ENCODE assay signal across 10 cellular contexts in the genomic region with DNA sequence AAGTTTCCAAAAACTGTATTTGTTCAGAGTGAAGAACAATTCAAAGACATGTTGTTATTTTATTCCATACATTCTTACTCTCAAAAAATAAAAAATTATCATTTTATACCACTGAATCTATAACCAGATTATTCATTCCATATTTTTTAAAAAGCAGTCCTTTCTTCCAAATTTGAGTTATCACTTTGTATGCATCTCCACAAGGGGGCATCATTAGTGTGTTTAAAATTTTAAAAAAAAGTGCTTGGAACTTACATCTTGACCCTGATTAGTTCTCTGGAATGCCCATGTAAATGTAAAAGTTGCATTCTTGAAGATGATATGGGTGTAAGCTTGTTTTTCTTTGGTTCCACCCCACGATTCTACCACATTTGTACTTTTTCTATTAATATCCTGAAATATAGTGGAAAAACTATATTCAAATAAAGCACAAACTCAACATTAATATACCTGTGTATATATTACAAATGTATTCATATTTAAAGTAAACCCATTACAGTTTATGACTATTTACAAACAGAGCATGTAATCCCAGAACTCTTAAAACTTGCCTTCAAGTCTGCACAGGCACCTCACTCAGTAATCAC.
A peak's percentile ranks its signal among the peaks of the same experiment; 100 is the strongest.
DNase-seq lines count a peak whose midpoint lies in the region; ATAC-seq, FAIRE-seq and TF ChIP-seq lines count a peak whose summit lies in the region.
"Had no signal": no experiment of that assay in that cellular context is flagged by ENCODE, and none has a peak within 500 bp of the region (broad histone marks: within the 10 kb centered on the region; RNA-seq: fewer than 3 reads in every experiment).

No MANE protein-coding gene starts in this region.

- H3K27ac ChIP-seq in K562 (ENCODE audit: extremely low read depth, low read depth, low read length) (no peak overlapping the region), sigmoid colon (no peak overlapping the region)

- no peaks in the 10 kb centered on the region for H3K9me1 ChIP-seq in K562 (ENCODE audit: control insufficient read depth, insufficient read depth, low read length)

- BruUV-seq in K562 (replicated peaks; lab: Mats Ljungman, UMichigan): no TSS peak

- H3K79me2 ChIP-seq in K562 (ENCODE audit: control insufficient read depth, insufficient read depth, low read length): no peaks in the 10 kb centered on the region

- TF ChIP-seq POLR2A in K562 (conservative IDR thresholded peaks at IDR 0.05) (no peak), sigmoid colon (IDR thresholded peaks at IDR 0.05) (no peak)

- DNase-seq in DMS53 (lab: John Stamatoyannopoulos, UW) (peak; percentile 56), K562 (ENCODE audit: extremely low read depth in 1 of 4, low spot score in 3 of 4) (peak; percentile 34 to 47 (median 36)), myocyte (ENCODE audit: low read depth) (peak; percentile 27), DMS79 (lab: John Stamatoyannopoulos, UW) (no peak), sigmoid colon (no peak), NCI-H510A (lab: John Stamatoyannopoulos, UW) (no peak)
- peak; percentile 9 for DNase-seq in Jurkat, Clone E6-1 (ENCODE audit: low read depth, low spot score)
- DNase-seq: activated CD8-positive, alpha-beta memory T cell treated with anti-CD3 and anti-CD28 coated beads, Interleukin-2, amount 10 ng/mL, durations not matched to agents 7 days and 5 days; naive B cell had no signal

- no peaks in the 10 kb centered on the region for H3K4me1 ChIP-seq in K562 (replicated peaks in 1 of 2; ENCODE audit: control insufficient read depth in 2 of 2, insufficient read depth in 2 of 2, low read length in 2 of 2)
- no peaks in the 10 kb centered on the region for H3K4me1 ChIP-seq in sigmoid colon

- intact Hi-C loops in K562 (cut with micrococcal nuclease) (loop anchor here (1.0 to 10.0 kb wide), 3 partner anchors 234 to 500 kb away; no protein-coding TSS in a partner anchor), sigmoid colon (cut with DNase I) (no loop called here)

- H3K4me2 ChIP-seq in K562 (ENCODE audit: insufficient read depth, low read length): no peak overlapping the region

- CTCF ChIA-PET in K562 (lab: Yijun Ruan, JAX; ENCODE audit: low intra/inter-chr PET ratio): interaction anchor here (0.6 to 2.0 kb wide), 4 partner anchors 189 to 502 kb away, joined by 3 to 14 read pairs (median 8); no protein-coding TSS in a partner anchor

- H2AFZ ChIP-seq in K562 (ENCODE audit: low read depth, low read length): no peak overlapping the region

- peak; percentile 59 to 68 for TF ChIP-seq RAD21 in K562 (CRISPR knock-in tag; conservative IDR thresholded peaks at IDR 0.05 in 1 of 2, IDR thresholded peaks at IDR 0.05 in 1 of 2)

- H3K9ac ChIP-seq in K562 (ENCODE audit: insufficient read depth in 1 of 2, low read depth in 2 of 2, low read length in 2 of 2): no peak overlapping the region

- TF ChIP-seq CTCF in K562 (IDR thresholded peaks at IDR 0.05 in 2 of 3, conservative IDR thresholded peaks at IDR 0.05 in 1 of 3; ENCODE audit: insufficient read depth in 2 of 3, low read depth in 1 of 3, low read length in 3 of 3) (peak; percentile 45 to 69 (median 50); a peak in 4 of 6 replicates), sigmoid colon (IDR thresholded peaks at IDR 0.05) (peak in 1 of 4 experiments; percentile 13)

- H4K20me1 ChIP-seq in K562 (replicated peaks; ENCODE audit: control insufficient read depth, insufficient read depth, low read length): no peaks in the 10 kb centered on the region

- POLR2A ChIA-PET in K562 (lab: Yijun Ruan, JAX): interaction anchor here (1.0 to 1.1 kb wide), 3 partner anchors 13 to 238 kb away, joined by 3 read pairs; a partner anchor contains a TSS

- TF ChIP-seq EP300 in K562 (IDR thresholded peaks at IDR 0.05; ENCODE audit: low read length) (no peak), sigmoid colon (IDR thresholded peaks at IDR 0.05) (no peak)

- H3K27me3 ChIP-seq in K562 (ENCODE audit: control insufficient read depth in 2 of 2, insufficient read depth in 2 of 2, low read length in 2 of 2) (no peaks in the 10 kb centered on the region), sigmoid colon (no peaks in the 10 kb centered on the region)

- peaks cover 40% of the 10 kb centered on the region for H3K36me3 ChIP-seq in K562 (ENCODE audit: control insufficient read depth, insufficient read depth, low read length)
- H3K36me3 ChIP-seq in sigmoid colon: peaks cover 0 to 6% (median 0%) of the 10 kb centered on the region in 4 donors

- in situ Hi-C loops in K562 (cut with MboI): loop anchor here (25.0 kb wide), 1 partner anchor 498 kb away; no protein-coding TSS in a partner anchor

- FAIRE-seq in K562 (lab: Jason Lieb, UNC): no peak

- H3K9me3 ChIP-seq in K562 (replicated peaks; ENCODE audit: control insufficient read depth, insufficient read depth, low read depth, low read length) (no peaks in the 10 kb centered on the region), sigmoid colon (no peaks in the 10 kb centered on the region)

- ATAC-seq in K562 (peak; percentile 69), GM18907 (IDR thresholded peaks at IDR 0.05; ENCODE audit: unreplicated experiment) (no peak)
- ATAC-seq: activated CD8-positive, alpha-beta memory T cell treated with anti-CD3 and anti-CD28 coated beads, Interleukin-2, amount 10 ng/mL, durations not matched to agents 7 days and 5 days had no signal

- H3K4me3 ChIP-seq in Jurkat, Clone E6-1 (ENCODE audit: low read length): no peak overlapping the region
- H3K4me3 ChIP-seq in K562 (no peak overlapping the region), sigmoid colon (no peak overlapping the region)

- 0% methylated on average over 1 of the region's 1 CpG for WGBS in K562 (ENCODE audit: insufficient coverage, low coverage, missing lambda C conversion rate)
- 24 to 63% methylated on average over 1 of the region's 1 CpG for WGBS in sigmoid colon, 2 donors

TF ChIP-seq in K562, 482 proteins besides CTCF, POLR2A, EP300 and RAD21:
- no peak for TF ChIP-seq RBM22 (IDR thresholded peaks at IDR 0.05; ENCODE audit: low read depth, low read length, poor library complexity, severe bottlenecking)
- peak; percentile 91 for TF ChIP-seq ZNF384 (IDR thresholded peaks at IDR 0.05; ENCODE audit: low read depth, low read length)
- TF ChIP-seq, protein P1, sequence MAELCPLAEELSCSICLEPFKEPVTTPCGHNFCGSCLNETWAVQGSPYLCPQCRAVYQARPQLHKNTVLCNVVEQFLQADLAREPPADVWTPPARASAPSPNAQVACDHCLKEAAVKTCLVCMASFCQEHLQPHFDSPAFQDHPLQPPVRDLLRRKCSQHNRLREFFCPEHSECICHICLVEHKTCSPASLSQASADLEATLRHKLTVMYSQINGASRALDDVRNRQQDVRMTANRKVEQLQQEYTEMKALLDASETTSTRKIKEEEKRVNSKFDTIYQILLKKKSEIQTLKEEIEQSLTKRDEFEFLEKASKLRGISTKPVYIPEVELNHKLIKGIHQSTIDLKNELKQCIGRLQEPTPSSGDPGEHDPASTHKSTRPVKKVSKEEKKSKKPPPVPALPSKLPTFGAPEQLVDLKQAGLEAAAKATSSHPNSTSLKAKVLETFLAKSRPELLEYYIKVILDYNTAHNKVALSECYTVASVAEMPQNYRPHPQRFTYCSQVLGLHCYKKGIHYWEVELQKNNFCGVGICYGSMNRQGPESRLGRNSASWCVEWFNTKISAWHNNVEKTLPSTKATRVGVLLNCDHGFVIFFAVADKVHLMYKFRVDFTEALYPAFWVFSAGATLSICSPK (IDR thresholded peaks at IDR 0.05; ENCODE audit: borderline replicate concordance): no peak
- TF ChIP-seq SMC3 (conservative IDR thresholded peaks at IDR 0.05; ENCODE audit: insufficient read depth, low read depth, low read length): peak; percentile 47; the same call in 1 of the 2 replicates
- TF ChIP-seq, protein P2, sequence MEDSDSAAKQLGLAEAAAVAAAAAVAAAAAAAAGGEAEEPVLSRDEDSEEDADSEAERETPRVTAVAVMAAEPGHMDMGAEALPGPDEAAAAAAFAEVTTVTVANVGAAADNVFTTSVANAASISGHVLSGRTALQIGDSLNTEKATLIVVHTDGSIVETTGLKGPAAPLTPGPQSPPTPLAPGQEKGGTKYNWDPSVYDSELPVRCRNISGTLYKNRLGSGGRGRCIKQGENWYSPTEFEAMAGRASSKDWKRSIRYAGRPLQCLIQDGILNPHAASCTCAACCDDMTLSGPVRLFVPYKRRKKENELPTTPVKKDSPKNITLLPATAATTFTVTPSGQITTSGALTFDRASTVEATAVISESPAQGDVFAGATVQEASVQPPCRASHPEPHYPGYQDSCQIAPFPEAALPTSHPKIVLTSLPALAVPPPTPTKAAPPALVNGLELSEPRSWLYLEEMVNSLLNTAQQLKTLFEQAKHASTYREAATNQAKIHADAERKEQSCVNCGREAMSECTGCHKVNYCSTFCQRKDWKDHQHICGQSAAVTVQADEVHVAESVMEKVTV (CRISPR knock-in tag; IDR thresholded peaks at IDR 0.05): 0 out of 2 replicates have a peak, but pooled peaks have one; percentile 19
- 0 out of 2 replicates have a peak, but pooled peaks have one; percentile 32 for TF ChIP-seq ZNF197 (CRISPR knock-in tag; IDR thresholded peaks at IDR 0.05; ENCODE audit: low read depth)

Comparison
In these comparisons a context has a peak if more than half of its experiments do, and no peak if none do; other contexts are left out.
1. DNase-seq: peak in DMS53 (single experiment), Jurkat, Clone E6-1 (single experiment), K562 (4 of 4) and myocyte (single experiment); none in DMS79 (single experiment), sigmoid colon (single experiment) and NCI-H510A (single experiment).